ENCODE assay signal across 10 cellular contexts in genomic region chr2:141109633-141110032, GRCh38.
DNase-seq lines count a peak whose midpoint lies in the region; ATAC-seq and TF ChIP-seq lines count a peak whose summit lies in the region.
"Had no signal": no experiment of that assay in that cellular context is flagged by ENCODE, and none has a peak within 500 bp of the region (broad histone marks: within the 10 kb centered on the region; RNA-seq: fewer than 3 reads in every experiment).

No MANE protein-coding gene starts in this region.

- H3K27me3 ChIP-seq in IMR-90 (ENCODE audit: control insufficient read depth, insufficient read depth, low read length) (no peaks in the 10 kb centered on the region), liver (ENCODE audit: control insufficient read depth in 4 of 4, insufficient read depth in 4 of 4, low read length in 3 of 4) (no peaks in the 10 kb centered on the region)
- H3K27me3 ChIP-seq: dorsolateral prefrontal cortex had no signal

- dilution Hi-C loops in IMR-90 (cut with HindIII; ENCODE audit: low sequenced_read_pairs, unreplicated experiment): no loop called here

- TF ChIP-seq POLR2A in IMR-90 (IDR thresholded peaks at IDR 0.05; ENCODE audit: low read depth, low read length): no peak

- H3K36me3 Mint-ChIP-seq in glutamatergic neuron (ENCODE audit: unreplicated experiment): no peaks in the 10 kb centered on the region

- H3K9me1 ChIP-seq in IMR-90 (ENCODE audit: insufficient read depth, low read length): no peaks in the 10 kb centered on the region

- H2BK15ac ChIP-seq in IMR-90 (ENCODE audit: low read depth, low read length): no peak overlapping the region

- intact Hi-C loops in IMR-90 (cut with micrococcal nuclease): no loop called here

- no peaks in the 10 kb centered on the region for H3K4me1 Mint-ChIP-seq in glutamatergic neuron (ENCODE audit: low read depth, unreplicated experiment)

- no peak overlapping the region for H2AFZ ChIP-seq in IMR-90 (replicated peaks; ENCODE audit: low read length, poor library complexity)

- ATAC-seq in IMR-90 (ENCODE audit: low read depth): no peak

- H3K9me3 Mint-ChIP-seq in glutamatergic neuron (ENCODE audit: unreplicated experiment): no peaks in the 10 kb centered on the region

- no peak overlapping the region for H3K27ac Mint-ChIP-seq in glutamatergic neuron (ENCODE audit: unreplicated experiment)

- no peak overlapping the region for H2AK9ac ChIP-seq in IMR-90 (replicated peaks; ENCODE audit: low read depth, low read length, poor library complexity)

- no peak overlapping the region for H2BK120ac ChIP-seq in IMR-90 (ENCODE audit: low read depth, low read length)

- no peak overlapping the region for H3K4me2 ChIP-seq in IMR-90 (ENCODE audit: low read depth, low read length)

- H3K9ac ChIP-seq in IMR-90 (ENCODE audit: low read depth, low read length): no peak overlapping the region
- H3K9ac ChIP-seq in liver (ENCODE audit: low read depth in 1 of 2, low read length in 2 of 2): no peak overlapping the region

- no peak overlapping the region for H4K91ac ChIP-seq in IMR-90 (ENCODE audit: insufficient read depth, low read depth, low read length)

- H3K36me3 ChIP-seq in IMR-90 (ENCODE audit: control insufficient read depth, insufficient read depth, low read length): no peaks in the 10 kb centered on the region
- H3K36me3 ChIP-seq in liver (ENCODE audit: control insufficient read depth in 4 of 4, insufficient read depth in 3 of 4, low read depth in 1 of 4, low read length in 3 of 4): no peaks in the 10 kb centered on the region
- H3K36me3 ChIP-seq: prostate gland had no signal

- H3K56ac ChIP-seq in IMR-90 (ENCODE audit: extremely low read depth, insufficient read depth, low read length): no peak overlapping the region

- no peak overlapping the region for H3K18ac ChIP-seq in IMR-90 (ENCODE audit: low read depth, low read length)

- no peak overlapping the region for H2BK20ac ChIP-seq in IMR-90 (ENCODE audit: low read depth, low read length)

- no peaks in the 10 kb centered on the region for H3K79me1 ChIP-seq in IMR-90 (ENCODE audit: low read depth in 1 of 2, low read length in 2 of 2)

- H3K4ac ChIP-seq in IMR-90 (ENCODE audit: low read depth, low read length): no peak overlapping the region

- DNase-seq in GM10248 (ENCODE audit: extremely low spot score) (no peak), IMR-90 (no peak), glutamatergic neuron (no peak), kidney glomerular epithelial cell (lab: John Stamatoyannopoulos, UW) (no peak)
- no peak for DNase-seq in activated effector memory CD4-positive, alpha-beta T cell treated with anti-CD3 and anti-CD28 coated beads, Interleukin-2, amount 50 U/mL, for 16 hours
- DNase-seq: dorsolateral prefrontal cortex, NCI-H1417 treated with DMSO at 0.1 percent for 48 hours had no signal

- no peaks in the 10 kb centered on the region for H3K9me3 ChIP-seq in IMR-90 (ENCODE audit: control insufficient read depth, insufficient read depth, low read length)
- no peaks in the 10 kb centered on the region for H3K9me3 ChIP-seq in liver (ENCODE audit: control insufficient read depth in 4 of 4, low read length in 3 of 4)
- H3K9me3 ChIP-seq: prostate gland had no signal

- H3K4me3 ChIP-seq in IMR-90 (ENCODE audit: insufficient read depth, low read depth, low read length) (no peak overlapping the region), liver (ENCODE audit: low read depth in 1 of 3, low read length in 3 of 3) (no peak overlapping the region)
- H3K4me3 ChIP-seq: dorsolateral prefrontal cortex, prostate gland had no signal

- no peaks in the 10 kb centered on the region for H4K20me1 ChIP-seq in IMR-90 (ENCODE audit: insufficient read depth, low read length)

- POLR2A ChIA-PET in GM10248 (lab: Yijun Ruan, JAX) (no interaction called here), IMR-90 (lab: Charles Lee; ENCODE audit: unreplicated experiment) (interaction anchor here (0.6 kb wide), 2 partner anchors 20 to 76 kb away, joined by 3 to 9 read pairs; no protein-coding TSS in a partner anchor)

- no peak overlapping the region for H2BK5ac ChIP-seq in IMR-90 (ENCODE audit: low read depth, low read length, poor library complexity, severe bottlenecking)

- H3K27me3 Mint-ChIP-seq in glutamatergic neuron (ENCODE audit: unreplicated experiment): peaks cover 1% of the 10 kb centered on the region

- no peak overlapping the region for H3K14ac ChIP-seq in IMR-90 (replicated peaks; ENCODE audit: low read depth, low read length)

- H4K8ac ChIP-seq in IMR-90 (ENCODE audit: low read depth in 2 of 2, low read length in 2 of 2): no peak overlapping the region

- no peak overlapping the region for H3K27ac ChIP-seq in IMR-90 (ENCODE audit: insufficient read depth, low read length)
- H3K27ac ChIP-seq in VCaP: no peak overlapping the region
- H3K27ac ChIP-seq in liver (ENCODE audit: low read depth in 1 of 2, low read length in 2 of 2): no peak overlapping the region
- H3K27ac ChIP-seq: dorsolateral prefrontal cortex, prostate gland had no signal

- in situ Hi-C loops in IMR-90 (cut with MboI; ENCODE audit: low sequenced_read_pairs): no loop called here

- TF ChIP-seq CTCF in GM10248 (IDR thresholded peaks at IDR 0.05; ENCODE audit: control extremely low read depth, extremely low read depth, low read depth, missing control alignments): peak; percentile 9
- TF ChIP-seq CTCF in IMR-90 (conservative IDR thresholded peaks at IDR 0.05; ENCODE audit: low read depth, low read length): 0 out of 2 replicates have a peak, but pooled peaks have one; percentile 16
- TF ChIP-seq CTCF in VCaP (conservative IDR thresholded peaks at IDR 0.05): peak; percentile 37; the same call in 1 of the 2 replicates
- peak; percentile 37 for TF ChIP-seq CTCF in liver (IDR thresholded peaks at IDR 0.05; ENCODE audit: low read depth, low read length, missing input control)
- TF ChIP-seq CTCF in glutamatergic neuron (IDR thresholded peaks at IDR 0.05; ENCODE audit: partially characterized antibody, unreplicated experiment): no peak

- no peak for TF ChIP-seq RAD21 in IMR-90 (IDR thresholded peaks at IDR 0.05; ENCODE audit: low read length)
- peak; percentile 48 to 65 for TF ChIP-seq RAD21 in liver (IDR thresholded peaks at IDR 0.05)

- H4K5ac ChIP-seq in IMR-90 (ENCODE audit: low read depth, low read length): no peak overlapping the region

- H3K4me1 ChIP-seq in IMR-90 (ENCODE audit: control insufficient read depth, insufficient read depth, low read length): no peaks in the 10 kb centered on the region
- H3K4me1 ChIP-seq in liver (ENCODE audit: control insufficient read depth in 4 of 4, insufficient read depth in 4 of 4, low read length in 3 of 4): no peaks in the 10 kb centered on the region
- H3K4me1 ChIP-seq: prostate gland had no signal

- CTCF ChIA-PET in GM10248 (lab: Yijun Ruan, JAX): interaction anchor here (0.7 to 1.6 kb wide), 4 partner anchors 11 to 92 kb away, joined by 3 read pairs; no protein-coding TSS in a partner anchor
- CTCF ChIA-PET in IMR-90 (lab: Yijun Ruan, JAX): interaction anchor here (0.6 to 1.0 kb wide), 7 partner anchors 9 to 483 kb away, joined by 3 to 4 read pairs (median 3); no protein-coding TSS in a partner anchor

- H2AK5ac ChIP-seq in IMR-90 (ENCODE audit: low read depth, low read length): no peak overlapping the region

- H3K4me3 Mint-ChIP-seq in glutamatergic neuron (ENCODE audit: unreplicated experiment): no peak overlapping the region

- no peak overlapping the region for H3K23ac ChIP-seq in IMR-90 (ENCODE audit: low read depth, low read length)

- no TSS peak for BruUV-seq in IMR-90 (replicated peaks; lab: Mats Ljungman, UMichigan)

TF ChIP-seq in IMR-90, 13 proteins besides CTCF, POLR2A, EP300 and RAD21 (continues in another document):
- TF ChIP-seq CEBPB (IDR thresholded peaks at IDR 0.05; ENCODE audit: low read depth, low read length) (no peak), MAZ (IDR thresholded peaks at IDR 0.05; ENCODE audit: borderline replicate concordance, low read depth, low read length) (no peak), MXI1 (IDR thresholded peaks at IDR 0.05; ENCODE audit: borderline replicate concordance, low read depth, low read length) (no peak), MAFK (IDR thresholded peaks at IDR 0.05; ENCODE audit: low read depth, low read length) (no peak), CHD1 (IDR thresholded peaks at IDR 0.05; ENCODE audit: low read depth, low read length) (no peak), NFE2L2 (IDR thresholded peaks at IDR 0.05; ENCODE audit: low read depth, low read length) (no peak), RFX5 (IDR thresholded peaks at IDR 0.05; ENCODE audit: low read depth, low read length) (no peak), ELK1 (IDR thresholded peaks at IDR 0.05; ENCODE audit: borderline replicate concordance, low read depth, low read length) (no peak)

TF ChIP-seq in liver, 16 proteins besides CTCF, POLR2A, EP300 and RAD21 (continues in another document):
- TF ChIP-seq SP1 (IDR thresholded peaks at IDR 0.05): no peak
- TF ChIP-seq, protein P1, sequence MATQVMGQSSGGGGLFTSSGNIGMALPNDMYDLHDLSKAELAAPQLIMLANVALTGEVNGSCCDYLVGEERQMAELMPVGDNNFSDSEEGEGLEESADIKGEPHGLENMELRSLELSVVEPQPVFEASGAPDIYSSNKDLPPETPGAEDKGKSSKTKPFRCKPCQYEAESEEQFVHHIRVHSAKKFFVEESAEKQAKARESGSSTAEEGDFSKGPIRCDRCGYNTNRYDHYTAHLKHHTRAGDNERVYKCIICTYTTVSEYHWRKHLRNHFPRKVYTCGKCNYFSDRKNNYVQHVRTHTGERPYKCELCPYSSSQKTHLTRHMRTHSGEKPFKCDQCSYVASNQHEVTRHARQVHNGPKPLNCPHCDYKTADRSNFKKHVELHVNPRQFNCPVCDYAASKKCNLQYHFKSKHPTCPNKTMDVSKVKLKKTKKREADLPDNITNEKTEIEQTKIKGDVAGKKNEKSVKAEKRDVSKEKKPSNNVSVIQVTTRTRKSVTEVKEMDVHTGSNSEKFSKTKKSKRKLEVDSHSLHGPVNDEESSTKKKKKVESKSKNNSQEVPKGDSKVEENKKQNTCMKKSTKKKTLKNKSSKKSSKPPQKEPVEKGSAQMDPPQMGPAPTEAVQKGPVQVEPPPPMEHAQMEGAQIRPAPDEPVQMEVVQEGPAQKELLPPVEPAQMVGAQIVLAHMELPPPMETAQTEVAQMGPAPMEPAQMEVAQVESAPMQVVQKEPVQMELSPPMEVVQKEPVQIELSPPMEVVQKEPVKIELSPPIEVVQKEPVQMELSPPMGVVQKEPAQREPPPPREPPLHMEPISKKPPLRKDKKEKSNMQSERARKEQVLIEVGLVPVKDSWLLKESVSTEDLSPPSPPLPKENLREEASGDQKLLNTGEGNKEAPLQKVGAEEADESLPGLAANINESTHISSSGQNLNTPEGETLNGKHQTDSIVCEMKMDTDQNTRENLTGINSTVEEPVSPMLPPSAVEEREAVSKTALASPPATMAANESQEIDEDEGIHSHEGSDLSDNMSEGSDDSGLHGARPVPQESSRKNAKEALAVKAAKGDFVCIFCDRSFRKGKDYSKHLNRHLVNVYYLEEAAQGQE (IDR thresholded peaks at IDR 0.05): no peak
- no peak for TF ChIP-seq MAX (IDR thresholded peaks at IDR 0.05)
